In the genomic region with DNA sequence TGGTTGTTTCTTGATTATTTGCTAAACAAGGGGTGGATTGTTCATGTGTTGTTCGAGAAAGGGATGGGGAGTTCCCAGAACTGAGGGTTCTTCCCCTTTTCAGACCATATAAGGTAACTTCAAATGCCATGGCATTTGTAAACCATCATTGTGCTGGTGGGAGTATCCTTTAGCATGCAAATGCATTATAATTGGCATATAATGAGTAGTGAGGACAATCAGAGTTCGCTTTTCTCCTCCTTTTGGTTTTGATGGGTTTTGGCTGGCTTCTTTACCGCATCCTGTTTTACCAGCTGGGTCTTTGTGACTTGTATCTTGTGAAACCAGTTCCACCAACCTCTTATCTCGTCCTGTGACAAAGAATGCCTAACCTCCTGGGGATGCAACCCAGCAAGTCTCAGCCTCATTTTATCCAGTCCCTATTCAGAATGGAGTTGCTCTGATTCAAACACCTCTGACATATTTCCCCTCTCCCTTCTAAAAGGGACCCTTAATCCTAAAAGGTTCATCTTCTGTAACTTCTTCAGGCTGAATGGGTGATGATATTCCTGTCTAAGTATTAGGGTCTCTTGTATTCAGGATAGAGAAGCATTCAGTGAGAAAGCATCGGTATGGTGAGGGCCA, we compare ENCODE assay signal across 22 cellular contexts. TPM values are rescaled to one million over a fixed set of nuclear protein-coding genes. Genes with fewer than 3 reads are reported as not detected.
DNase-seq lines count a peak whose midpoint lies in the region; ATAC-seq and TF ChIP-seq lines count a peak whose summit lies in the region.
"Had no signal": no experiment of that assay in that cellular context is flagged by ENCODE, and none has a peak within 500 bp of the region (broad histone marks: within the 10 kb centered on the region; RNA-seq: fewer than 3 reads in every experiment).

No MANE protein-coding gene starts in this region.

- H3K9ac ChIP-seq in trophoblast cell (ENCODE audit: low read length): no peak overlapping the region

- H2BK120ac ChIP-seq in trophoblast cell (ENCODE audit: insufficient read depth, low read length, poor library complexity): no peak overlapping the region

- peak overlapping the region; percentile 69 for H3K27ac ChIP-seq in trophoblast cell (ENCODE audit: low read depth, low read length)
- H3K27ac ChIP-seq: 22Rv1, breast epithelium, prostate gland had no signal

- H3K4me2 ChIP-seq in trophoblast cell (ENCODE audit: low read length): peak overlapping the region; percentile 41
- H3K4me2 ChIP-seq: smooth muscle cell had no signal

- H2BK12ac ChIP-seq in trophoblast cell (ENCODE audit: low read length): no peak overlapping the region

- no peak overlapping the region for H4K12ac ChIP-seq in trophoblast cell (ENCODE audit: low read depth, low read length)

- no peak overlapping the region for H3K4ac ChIP-seq in trophoblast cell (ENCODE audit: low read depth, low read length)

- no peak overlapping the region for H3K4me3 ChIP-seq in trophoblast cell (ENCODE audit: low read depth, low read length)
- H3K4me3 ChIP-seq: breast epithelium, prostate gland, smooth muscle cell had no signal

- H3K4me1 ChIP-seq in trophoblast cell (ENCODE audit: control insufficient read depth in 1 of 2, insufficient read depth in 2 of 2, low read length in 2 of 2): peaks cover 6 to 7% of the 10 kb centered on the region in 2 experiments
- H3K4me1 ChIP-seq: breast epithelium, prostate gland had no signal

- no peak overlapping the region for H3K14ac ChIP-seq in trophoblast cell (ENCODE audit: low read length)

- no peak overlapping the region for H3K4me3 Mint-ChIP-seq in WTC11
- H3K4me3 Mint-ChIP-seq: neural crest cell had no signal

- no peak overlapping the region for H2AFZ ChIP-seq in trophoblast cell (ENCODE audit: insufficient read depth, low read length, poor library complexity)

- 0 out of 2 replicates have a peak, but pooled peaks cover 5% of the 10 kb centered on the region for H3K27me3 Mint-ChIP-seq in WTC11 (ENCODE audit: low read depth)

- H3K18ac ChIP-seq in trophoblast cell (ENCODE audit: low read length): no peak overlapping the region

- no peak overlapping the region for H2BK5ac ChIP-seq in trophoblast cell (ENCODE audit: low read depth, low read length, poor library complexity)

- CTCF ChIA-PET in WTC11 (lab: Charles Lee): interaction anchor here (0.8 to 1.0 kb wide), 2 partner anchors 9 to 10 kb away, joined by 3 read pairs; a partner anchor contains a TSS

- peaks cover 26% of the 10 kb centered on the region for H3K9me3 Mint-ChIP-seq in WTC11

- no peaks in the 10 kb centered on the region for H3K36me3 ChIP-seq in trophoblast cell (ENCODE audit: control insufficient read depth in 1 of 2, insufficient read depth in 2 of 2, low read length in 2 of 2)
- H3K36me3 ChIP-seq: breast epithelium, prostate gland had no signal

- no peak overlapping the region for H3K23ac ChIP-seq in trophoblast cell (ENCODE audit: low read length)

- no peak for TF ChIP-seq CTCF in WTC11 (IDR thresholded peaks at IDR 0.05)

- POLR2A ChIA-PET in WTC11 (lab: Charles Lee): no interaction called here

- peaks cover 11% of the 10 kb centered on the region for H3K36me3 Mint-ChIP-seq in WTC11

- H3K9me3 ChIP-seq in trophoblast cell (ENCODE audit: insufficient read depth, low read depth, low read length): peaks cover 2% of the 10 kb centered on the region
- H3K9me3 ChIP-seq: prostate gland had no signal

- peak overlapping the region; percentile 78 for H3K27ac Mint-ChIP-seq in WTC11

- peak; percentile 6 for DNase-seq in DMS153 (lab: John Stamatoyannopoulos, UW)
- DNase-seq in DMS153 treated with DMSO at 0.1 percent for 48 hours (lab: John Stamatoyannopoulos, UW; ENCODE audit: unreplicated experiment): no peak
- peak; percentile 10 for DNase-seq in NCI-H146 treated with DMSO at 0.1 percent for 48 hours (lab: John Stamatoyannopoulos, UW; ENCODE audit: unreplicated experiment)
- no peak for DNase-seq in WTC11 (ENCODE audit: low spot score)
- peak; percentile 64 to 92 for DNase-seq in trophoblast cell
- no peak for DNase-seq in NCI-H524 (lab: John Stamatoyannopoulos, UW)
- no peak for DNase-seq in EL
- DNase-seq: activated CD4-positive, alpha-beta T cell treated with anti-CD3 and anti-CD28 coated beads, Interleukin-2, amount 50 U/mL, for 4 hours; activated gamma-delta T cell; AML-193; cortex of kidney; NCI-H2227 treated with DMSO at 0.1 percent for 48 hours; Right ventricle myocardium superior; stimulated activated CD4-positive, alpha-beta T cell treated with anti-CD3 and anti-CD28 coated beads, Interleukin-4, amount 100 ng/mL, for 4 hours had no signal

- H2AK5ac ChIP-seq in trophoblast cell (ENCODE audit: low read length): no peak overlapping the region

- no peak overlapping the region for H4K91ac ChIP-seq in trophoblast cell (ENCODE audit: low read depth, low read length)

- ATAC-seq in WTC11 (peak; percentile 94), GM21786 (IDR thresholded peaks at IDR 0.05; ENCODE audit: unreplicated experiment) (no peak)
- ATAC-seq: left lobe of liver had no signal

- no CpG with 5 or more reads among the region's 5 CpGs for WGBS in trophoblast cell (ENCODE audit: extremely low coverage, insufficient coverage, insufficient read length)

- no peak overlapping the region for H4K8ac ChIP-seq in trophoblast cell (ENCODE audit: low read depth, low read length)

- H3K79me1 ChIP-seq in trophoblast cell (ENCODE audit: low read length): no peaks in the 10 kb centered on the region

- peaks cover 11% of the 10 kb centered on the region for H3K4me1 Mint-ChIP-seq in WTC11
- H3K4me1 Mint-ChIP-seq: neural crest cell had no signal

- H3K27me3 ChIP-seq in trophoblast cell (ENCODE audit: insufficient read depth, low read length): no peaks in the 10 kb centered on the region
- H3K27me3 ChIP-seq: breast epithelium had no signal

- H3K79me2 ChIP-seq in trophoblast cell (ENCODE audit: control insufficient read depth, insufficient read depth, low read length, poor library complexity): no peaks in the 10 kb centered on the region

TF ChIP-seq in WTC11, 78 proteins besides CTCF, POLR2A, EP300 and RAD21:
- TF ChIP-seq NFYB (CRISPR knock-in tag; conservative IDR thresholded peaks at IDR 0.05; ENCODE audit: low read depth) (no peak), ZNF121 (CRISPR knock-in tag; IDR thresholded peaks at IDR 0.05) (no peak), MXD4 (CRISPR knock-in tag; IDR thresholded peaks at IDR 0.05; ENCODE audit: borderline replicate concordance) (no peak), GABPB1 (CRISPR knock-in tag; IDR thresholded peaks at IDR 0.05) (no peak)
- TF ChIP-seq, protein P1, sequence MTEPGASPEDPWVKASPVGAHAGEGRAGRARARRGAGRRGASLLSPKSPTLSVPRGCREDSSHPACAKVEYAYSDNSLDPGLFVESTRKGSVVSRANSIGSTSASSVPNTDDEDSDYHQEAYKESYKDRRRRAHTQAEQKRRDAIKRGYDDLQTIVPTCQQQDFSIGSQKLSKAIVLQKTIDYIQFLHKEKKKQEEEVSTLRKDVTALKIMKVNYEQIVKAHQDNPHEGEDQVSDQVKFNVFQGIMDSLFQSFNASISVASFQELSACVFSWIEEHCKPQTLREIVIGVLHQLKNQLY (CRISPR knock-in tag; IDR thresholded peaks at IDR 0.05): no peak
- TF ChIP-seq, protein P2, sequence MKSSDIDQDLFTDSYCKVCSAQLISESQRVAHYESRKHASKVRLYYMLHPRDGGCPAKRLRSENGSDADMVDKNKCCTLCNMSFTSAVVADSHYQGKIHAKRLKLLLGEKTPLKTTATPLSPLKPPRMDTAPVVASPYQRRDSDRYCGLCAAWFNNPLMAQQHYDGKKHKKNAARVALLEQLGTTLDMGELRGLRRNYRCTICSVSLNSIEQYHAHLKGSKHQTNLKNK (CRISPR knock-in tag; IDR thresholded peaks at IDR 0.05): no peak

RNA-seq across cellular contexts. Expression of a gene that starts 8.7 kb away (rescaled TPM):
- total RNA-seq in WTC11 (2021): 47.1 to 56.7 TPM (median 48.0 TPM) in 3 replicates
- 18.5 and 19.0 TPM in 2 replicates for polyA plus RNA-seq in trophoblast cell (2013)
- total RNA-seq: T-helper 1 cell treated with Interleukin-12 subunit alpha and Interleukin-12 subunit beta and Interleukin-4 antibody, amounts not matched to agents 30 ng/mL and 1 ng/mL, for 36 hours had no signal

Comparison
In these comparisons a context has a peak if more than half of its experiments do, and no peak if none do; other contexts are left out.
1. DNase-seq: peak in DMS153 (single experiment), NCI-H146 treated with DMSO at 0.1 percent for 48 hours (single experiment) and trophoblast cell (2 of 2); none in DMS153 treated with DMSO at 0.1 percent for 48 hours (single experiment), WTC11 (single experiment), NCI-H524 (0 of 2) and EL (single experiment).